24 cellular contexts compared by ENCODE assay signal in the genomic region with DNA sequence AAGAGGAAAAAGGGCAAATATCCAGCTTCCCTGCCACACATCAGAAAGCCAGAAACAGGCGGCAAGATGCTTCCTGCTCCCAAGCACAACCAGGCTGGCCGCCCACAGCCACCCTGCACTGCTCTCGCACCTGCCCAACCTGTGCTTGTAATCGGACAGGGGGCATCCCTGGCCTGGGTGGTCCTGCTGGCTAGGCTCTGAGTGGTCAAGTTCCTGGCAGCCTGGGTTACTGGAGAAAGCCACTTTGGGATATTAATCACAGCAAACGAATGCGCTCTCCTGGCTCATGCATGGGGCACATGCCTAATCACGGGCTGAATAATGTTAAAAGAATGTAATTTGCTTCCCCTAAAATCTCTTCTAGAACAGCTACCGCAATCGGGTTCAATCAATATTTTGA.
DNase-seq lines count a peak whose midpoint lies in the region; ATAC-seq, FAIRE-seq and TF ChIP-seq lines count a peak whose summit lies in the region.
"Had no signal": no experiment of that assay in that cellular context is flagged by ENCODE, and none has a peak within 500 bp of the region (broad histone marks: within the 10 kb centered on the region; RNA-seq: fewer than 3 reads in every experiment).

No MANE protein-coding gene starts in this region.

- no peaks in the 10 kb centered on the region for H3F3A ChIP-seq in GM23248 (ENCODE audit: insufficient read depth)

- peak overlapping the region; percentile 28 for H3K4me2 ChIP-seq in GM23248 (ENCODE audit: unreplicated experiment)
- H3K4me2 ChIP-seq: smooth muscle cell had no signal

- peak overlapping the region; percentile 36 for H2AFZ ChIP-seq in GM23248

- H3K9me2 ChIP-seq in GM23248 (ENCODE audit: insufficient read depth) = no peaks in the 10 kb centered on the region

- H3K27me3 ChIP-seq in GM23248 (replicated peaks; ENCODE audit: insufficient read depth) = no peaks in the 10 kb centered on the region; the same call in none of the 2 replicates
- H3K27me3 ChIP-seq in foreskin keratinocyte = no peaks in the 10 kb centered on the region
- H3K27me3 ChIP-seq in tibial artery = no peaks in the 10 kb centered on the region
- H3K27me3 ChIP-seq: cardiac muscle cell had no signal

- H3K36me3 ChIP-seq in GM23248 (ENCODE audit: low read depth) (no peaks in the 10 kb centered on the region), tibial artery (no peaks in the 10 kb centered on the region)
- H3K36me3 ChIP-seq: cardiac muscle cell had no signal

- H4K20me1 ChIP-seq in GM23248 (ENCODE audit: insufficient read depth) = no peaks in the 10 kb centered on the region

- TF ChIP-seq CTCF in foreskin keratinocyte (conservative IDR thresholded peaks at IDR 0.05) (no peak), tibial artery (IDR thresholded peaks at IDR 0.05) (no peak)

- H3K9me3 ChIP-seq in GM23248 (ENCODE audit: low read depth) (no peaks in the 10 kb centered on the region), tibial artery (no peaks in the 10 kb centered on the region)

- in situ Hi-C loops in GM23248 (cut with MboI) = loop anchor here (25.0 kb wide), 1 partner anchor 1688 kb away; no protein-coding TSS in a partner anchor

- intact Hi-C loops in tibial artery (cut with DNase I; ENCODE audit: low total_unique reads) = loop anchor here (10.0 kb wide), 2 partner anchors 581 to 1681 kb away; no protein-coding TSS in a partner anchor

- H3K79me2 ChIP-seq in GM23248 (ENCODE audit: insufficient read depth) = no peaks in the 10 kb centered on the region

- H3K27ac ChIP-seq in GM23248 (no peak overlapping the region), foreskin keratinocyte (peak overlapping the region; percentile 3), tibial artery (peak overlapping the region; percentile 30 to 42)
- H3K27ac ChIP-seq: cardiac muscle cell had no signal

- no peak overlapping the region for H3K9ac ChIP-seq in GM23248

- H3K4me1 ChIP-seq in GM23248 (ENCODE audit: insufficient read depth) = 0 out of 2 replicates have a peak, but pooled peaks cover 5% of the 10 kb centered on the region
- H3K4me1 ChIP-seq in foreskin keratinocyte = peaks cover 23% of the 10 kb centered on the region
- H3K4me1 ChIP-seq in tibial artery = peaks cover 0 to 21% (median 11%) of the 10 kb centered on the region in 4 donors

- DNase-seq in GM23248 (peak; percentile 28), astrocyte of the hippocampus (ENCODE audit: low read depth, low spot score) (peak; percentile 44), foreskin keratinocyte (no peak), tibial artery (no peak), frontal cortex (ENCODE audit: low spot score in 2 of 2) (no peak), GM19239 (ENCODE audit: insufficient read length, low spot score) (no peak), COR-L47 (lab: John Stamatoyannopoulos, UW) (no peak), H54 (ENCODE audit: insufficient read length, low spot score) (no peak)
- DNase-seq: activated CD8-positive, alpha-beta memory T cell treated with anti-CD3 and anti-CD28 coated beads for 24 hours; activated gamma-delta T cell; activated naive CD8-positive, alpha-beta T cell treated with anti-CD3 and anti-CD28 coated beads, Interleukin-2, amount 50 U/mL, for 24 hours; activated T-cell treated with anti-CD3 and anti-CD28 coated beads, Interleukin-2, amount 50 U/mL, for 1 hour; DMS 273 treated with DMSO at 0.1 percent for 48 hours; KBM-7; naive thymus-derived CD4-positive, alpha-beta T cell; NCI-H1436 treated with DMSO at 0.1 percent for 48 hours; NCI-H510A treated with DMSO at 0.1 percent for 48 hours; stimulated activated CD4-positive, alpha-beta T cell treated with anti-CD3 and anti-CD28 coated beads, Interleukin-2, amount 100 ng/mL, for 24 hours; T-cell had no signal

- peak; percentile 46 for ATAC-seq in foreskin keratinocyte
- ATAC-seq: activated naive CD8-positive, alpha-beta T cell treated with anti-CD3 and anti-CD28 coated beads, Interleukin-2, amount 50 U/mL, for 24 hours; left lobe of liver; naive thymus-derived CD4-positive, alpha-beta T cell; T-cell had no signal

- TF ChIP-seq POLR2A in H54 (IDR thresholded peaks at IDR 0.05; ENCODE audit: low read depth, low read length) = no peak

- FAIRE-seq in frontal cortex (lab: Jason Lieb, UNC) (no peak), GM19239 (lab: Jason Lieb, UNC) (no peak), H54 (lab: Jason Lieb, UNC) (no peak)
- FAIRE-seq: endometrium, TTC549 had no signal

- WGBS in GM23248 (ENCODE audit: low coverage in 1 of 2, low lambda C conversion rate in 2 of 2, missing lambda C conversion rate in 2 of 2), 2 experiments = 62 to 64% methylated on average over 9 of the region's 9 CpGs

- H3K4me3 ChIP-seq in GM23248 = peak overlapping the region; percentile 55
- H3K4me3 ChIP-seq in tibial artery = peak overlapping the region; percentile 5 to 17
- H3K4me3 ChIP-seq: cardiac muscle cell, smooth muscle cell had no signal

Comparison
In these comparisons a context has a peak if more than half of its experiments do, and no peak if none do; other contexts are left out.
1. DNase-seq: peak in GM23248 (single experiment) and astrocyte of the hippocampus (single experiment); none in foreskin keratinocyte (0 of 2), tibial artery (0 of 2), frontal cortex (0 of 2), GM19239 (single experiment), COR-L47 (single experiment) and H54 (single experiment).